Comparison of ENCODE assay signal across 7 cellular contexts in genomic region chrX:107054978-107055377, GRCh38.
"Had no signal": no experiment of that assay in that cellular context is flagged by ENCODE, and none has a peak within 500 bp of the region (broad histone marks: within the 10 kb centered on the region; RNA-seq: fewer than 3 reads in every experiment).

No MANE protein-coding gene starts in this region.

- DNase-seq: GDM1, GF-D8 had no signal

- FAIRE-seq: G401.6, GM12878, GM12891, GM18507, GM19239 had no signal

- H3K4me3 ChIP-seq: GM12878 had no signal

- ATAC-seq: GM12878 had no signal
